16 cellular contexts compared by ENCODE assay signal in genomic region chr4:2771264-2771663, GRCh38. TPM values are rescaled to one million over a fixed set of nuclear protein-coding genes. Genes with fewer than 3 reads are reported as not detected.
DNase-seq lines count a peak whose midpoint lies in the region; ATAC-seq and TF ChIP-seq lines count a peak whose summit lies in the region.
"Had no signal": no experiment of that assay in that cellular context is flagged by ENCODE, and none has a peak within 500 bp of the region (broad histone marks: within the 10 kb centered on the region; RNA-seq: fewer than 3 reads in every experiment).

No MANE protein-coding gene starts in this region.

- no peak overlapping the region for H3K4me3 ChIP-seq in HL-60 (replicated peaks; ENCODE audit: insufficient read depth, low read length)
- H3K4me3 ChIP-seq in lower lobe of right lung: no peak overlapping the region
- H3K4me3 ChIP-seq: A549, gastroesophageal sphincter, vagina had no signal

- POLR2A ChIA-PET in activated naive CD8-positive, alpha-beta T cell treated with anti-CD3 and anti-CD28 coated beads, Interleukin-2, amount 10 ng/mL, durations not matched to agents 7 days and 5 days (lab: Charles Lee): interaction anchor here (0.9 to 1.5 kb wide), 6 partner anchors 9 to 42 kb away, joined by 3 to 11 read pairs (median 4); partner anchors contain the start of gene TNIP2

- no peak for TF ChIP-seq CTCF in HL-60 (IDR thresholded peaks at IDR 0.05; ENCODE audit: insufficient read depth, low read length)
- TF ChIP-seq CTCF in lower lobe of right lung (IDR thresholded peaks at IDR 0.05): no peak

- CTCF ChIA-PET in activated CD8-positive, alpha-beta memory T cell treated with anti-CD3 and anti-CD28 coated beads, Interleukin-2, amount 10 ng/mL, durations not matched to agents 7 days and 5 days (lab: Charles Lee): interaction anchor here (0.8 to 2.5 kb wide), 7 partner anchors 8 to 207 kb away, joined by 3 to 8 read pairs (median 4); no protein-coding TSS in a partner anchor

- H3K4me1 Mint-ChIP-seq in activated CD8-positive, alpha-beta memory T cell treated with anti-CD3 and anti-CD28 coated beads, Interleukin-2, amount 10 ng/mL, durations not matched to agents 7 days and 5 days: peaks cover 32% of the 10 kb centered on the region
- peaks cover 30% of the 10 kb centered on the region for H3K4me1 Mint-ChIP-seq in activated naive CD8-positive, alpha-beta T cell treated with anti-CD3 and anti-CD28 coated beads, Interleukin-2, amount 10 ng/mL, durations not matched to agents 7 days and 5 days

- peak overlapping the region; percentile 31 for H3K4me3 Mint-ChIP-seq in activated CD8-positive, alpha-beta memory T cell treated with anti-CD3 and anti-CD28 coated beads, Interleukin-2, amount 10 ng/mL, durations not matched to agents 7 days and 5 days
- peak overlapping the region; percentile 60 for H3K4me3 Mint-ChIP-seq in activated naive CD8-positive, alpha-beta T cell treated with anti-CD3 and anti-CD28 coated beads, Interleukin-2, amount 10 ng/mL, durations not matched to agents 7 days and 5 days

- peak overlapping the region; percentile 78 for H3K27ac Mint-ChIP-seq in activated CD8-positive, alpha-beta memory T cell treated with anti-CD3 and anti-CD28 coated beads, Interleukin-2, amount 10 ng/mL, durations not matched to agents 7 days and 5 days
- peak overlapping the region; percentile 65 for H3K27ac Mint-ChIP-seq in activated naive CD8-positive, alpha-beta T cell treated with anti-CD3 and anti-CD28 coated beads, Interleukin-2, amount 10 ng/mL, durations not matched to agents 7 days and 5 days

- no peaks in the 10 kb centered on the region for H3K9me3 ChIP-seq in lower lobe of right lung
- H3K9me3 ChIP-seq: A549, gastroesophageal sphincter, vagina had no signal

- no peaks in the 10 kb centered on the region for H3K9me3 Mint-ChIP-seq in activated CD8-positive, alpha-beta memory T cell treated with anti-CD3 and anti-CD28 coated beads, Interleukin-2, amount 10 ng/mL, durations not matched to agents 7 days and 5 days (ENCODE audit: low read depth)
- no peaks in the 10 kb centered on the region for H3K9me3 Mint-ChIP-seq in activated naive CD8-positive, alpha-beta T cell treated with anti-CD3 and anti-CD28 coated beads, Interleukin-2, amount 10 ng/mL, durations not matched to agents 7 days and 5 days

- no peaks in the 10 kb centered on the region for H3K27me3 ChIP-seq in HL-60 (ENCODE audit: insufficient read depth, poor library complexity, severe bottlenecking)
- no peaks in the 10 kb centered on the region for H3K27me3 ChIP-seq in lower lobe of right lung (ENCODE audit: low read depth)
- H3K27me3 ChIP-seq: vagina had no signal

- H3K4me1 ChIP-seq in lower lobe of right lung: peaks cover 17% of the 10 kb centered on the region
- H3K4me1 ChIP-seq: A549, gastroesophageal sphincter, vagina had no signal

- peak overlapping the region; percentile 76 for H3K27ac ChIP-seq in HL-60 (replicated peaks)
- no peak overlapping the region for H3K27ac ChIP-seq in lower lobe of right lung
- H3K27ac ChIP-seq: A549, gastroesophageal sphincter, vagina had no signal

- no peaks in the 10 kb centered on the region for H3K27me3 Mint-ChIP-seq in activated CD8-positive, alpha-beta memory T cell treated with anti-CD3 and anti-CD28 coated beads, Interleukin-2, amount 10 ng/mL, durations not matched to agents 7 days and 5 days
- no peaks in the 10 kb centered on the region for H3K27me3 Mint-ChIP-seq in activated naive CD8-positive, alpha-beta T cell treated with anti-CD3 and anti-CD28 coated beads, Interleukin-2, amount 10 ng/mL, durations not matched to agents 7 days and 5 days

- no peaks in the 10 kb centered on the region for H3K36me3 ChIP-seq in lower lobe of right lung
- H3K36me3 ChIP-seq: gastroesophageal sphincter, vagina had no signal

- H3K36me3 Mint-ChIP-seq in activated CD8-positive, alpha-beta memory T cell treated with anti-CD3 and anti-CD28 coated beads, Interleukin-2, amount 10 ng/mL, durations not matched to agents 7 days and 5 days: no peaks in the 10 kb centered on the region
- no peaks in the 10 kb centered on the region for H3K36me3 Mint-ChIP-seq in activated naive CD8-positive, alpha-beta T cell treated with anti-CD3 and anti-CD28 coated beads, Interleukin-2, amount 10 ng/mL, durations not matched to agents 7 days and 5 days

- intact Hi-C loops in lower lobe of right lung (cut with DNase I): no loop called here

- ATAC-seq in activated CD8-positive, alpha-beta memory T cell treated with anti-CD3 and anti-CD28 coated beads, Interleukin-2, amount 10 ng/mL, durations not matched to agents 7 days and 5 days: peak; percentile 63
- peak; percentile 79 for ATAC-seq in activated naive CD8-positive, alpha-beta T cell treated with anti-CD3 and anti-CD28 coated beads, Interleukin-2, amount 10 ng/mL, durations not matched to agents 7 days and 5 days (ENCODE audit: low read depth)
- no peak for ATAC-seq in lower lobe of right lung
- ATAC-seq in HG02852 (IDR thresholded peaks at IDR 0.05; ENCODE audit: unreplicated experiment): no peak
- ATAC-seq: A549, gastroesophageal sphincter, HepG2 had no signal

- no peak for DNase-seq in activated CD8-positive, alpha-beta memory T cell treated with anti-CD3 and anti-CD28 coated beads, Interleukin-2, amount 10 ng/mL, durations not matched to agents 7 days and 5 days
- DNase-seq in activated CD8-positive, alpha-beta memory T cell treated with anti-CD3 and anti-CD28 coated beads, Interleukin-2, amount 50 U/mL, for 4 hours: no peak
- DNase-seq in HL-60 (ENCODE audit: low read depth in 1 of 2, low spot score in 1 of 2) (no peak), lower lobe of right lung (peak; percentile 2), HT-29 (ENCODE audit: low spot score) (no peak), HUDEP-2 (lab: John Stamatoyannopoulos, UW; ENCODE audit: unreplicated experiment in 76 of 76) (no peak)
- no peak for DNase-seq in activated naive CD8-positive, alpha-beta T cell treated with anti-CD3 and anti-CD28 coated beads, Interleukin-2, amount 10 ng/mL, durations not matched to agents 7 days and 5 days
- DNase-seq: activated CD8-positive, alpha-beta memory T cell treated with anti-CD3 and anti-CD28 coated beads for 24 hours; MM.1S; NCI-H524 treated with DMSO at 0.1 percent for 48 hours; stimulated activated CD4-positive, alpha-beta T cell treated with anti-CD3 and anti-CD28 coated beads, Interleukin-2, amount 100 ng/mL, for 24 hours had no signal

RNA-seq across cellular contexts. Expression of gene TNIP2, which starts 15.1 kb away (rescaled TPM):
- 10 to 100 TPM; 51.3 to 53.5 TPM for total RNA-seq in activated CD8-positive, alpha-beta memory T cell treated with anti-CD3 and anti-CD28 coated beads, Interleukin-2, amount 10 ng/mL, durations not matched to agents 7 days and 5 days
- total RNA-seq in activated naive CD8-positive, alpha-beta T cell treated with anti-CD3 and anti-CD28 coated beads, Interleukin-2, amount 10 ng/mL, durations not matched to agents 7 days and 5 days: 10 to 100 TPM; 47.0 to 50.0 TPM
- total RNA-seq in lower lobe of right lung: 36.7 TPM
- 99.9 and 119 TPM in 2 replicates for total RNA-seq in HT-29 (2014; rRNA removed; shearing (Covaris generic))

RNA-seq across cellular contexts. Expression of gene SH3BP2, which starts 21.6 kb away (rescaled TPM):
- 100 to 1,000 TPM in 1 of 2 experiments, 10 to 100 TPM in 1; 88.0 to 105 TPM for total RNA-seq in activated CD8-positive, alpha-beta memory T cell treated with anti-CD3 and anti-CD28 coated beads, Interleukin-2, amount 10 ng/mL, durations not matched to agents 7 days and 5 days
- total RNA-seq in activated naive CD8-positive, alpha-beta T cell treated with anti-CD3 and anti-CD28 coated beads, Interleukin-2, amount 10 ng/mL, durations not matched to agents 7 days and 5 days: 10 to 100 TPM; 82.6 to 83.7 TPM
- total RNA-seq in lower lobe of right lung: 102 TPM
- 122 and 166 TPM in 2 replicates for total RNA-seq in HT-29 (2014; rRNA removed; shearing (Covaris generic))

Comparison
In these comparisons a context has a peak if more than half of its experiments do, and no peak if none do; other contexts are left out.
1. ATAC-seq: peak in activated CD8-positive, alpha-beta memory T cell treated with anti-CD3 and anti-CD28 coated beads, Interleukin-2, amount 10 ng/mL, durations not matched to agents 7 days and 5 days (single experiment) and activated naive CD8-positive, alpha-beta T cell treated with anti-CD3 and anti-CD28 coated beads, Interleukin-2, amount 10 ng/mL, durations not matched to agents 7 days and 5 days (single experiment); none in lower lobe of right lung (0 of 2) and HG02852 (single experiment).